ENCODE assay signal across 13 cellular contexts in the genomic region with DNA sequence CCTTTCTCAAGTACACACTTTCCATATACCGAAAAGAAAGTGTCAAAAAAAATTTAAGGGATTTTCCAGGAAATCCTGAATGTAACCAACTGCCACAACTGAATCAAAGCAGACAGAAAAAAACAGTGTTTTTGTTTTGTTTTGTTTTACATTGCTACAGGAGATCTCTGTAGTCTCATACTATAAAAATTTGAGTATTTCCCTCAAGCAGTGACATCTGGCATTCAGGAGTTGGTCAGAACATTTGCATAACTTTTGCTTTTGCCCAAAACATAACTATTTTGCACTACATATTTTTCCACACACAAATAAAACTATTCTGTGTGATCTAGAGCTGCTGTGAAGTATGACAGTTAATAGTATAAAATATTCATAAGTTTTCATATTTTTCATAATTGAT.
"Had no signal": no experiment of that assay in that cellular context is flagged by ENCODE, and none has a peak within 500 bp of the region (broad histone marks: within the 10 kb centered on the region; RNA-seq: fewer than 3 reads in every experiment).

No MANE protein-coding gene starts in this region.

- H3K27me3 ChIP-seq: heart left ventricle had no signal

- DNase-seq: activated CD4-positive, alpha-beta memory T cell treated with anti-CD3 and anti-CD28 coated beads for 36 hours; activated naive CD4-positive, alpha-beta T cell; central memory CD4-positive, alpha-beta T cell; endodermal cell; erythroblast; heart left ventricle; kidney; left ventricle myocardium inferior; mesendoderm; stimulated activated CD4-positive, alpha-beta T cell treated with anti-CD3 and anti-CD28 coated beads, Interleukin-12 subunit alpha, Interleukin-12 subunit beta, amount 100 ng/mL, for 4 hours; stimulated activated naive CD4-positive, alpha-beta T cell; T-helper 1 cell had no signal

- H3K36me3 ChIP-seq: heart left ventricle, left ventricle myocardium inferior had no signal

- H3K4me3 ChIP-seq: heart left ventricle, left ventricle myocardium inferior had no signal

- H3K27ac ChIP-seq: heart left ventricle, left ventricle myocardium inferior, VCaP had no signal

- H3K4me1 ChIP-seq: heart left ventricle, left ventricle myocardium inferior had no signal

- ATAC-seq: heart left ventricle had no signal
